In the genomic region with DNA sequence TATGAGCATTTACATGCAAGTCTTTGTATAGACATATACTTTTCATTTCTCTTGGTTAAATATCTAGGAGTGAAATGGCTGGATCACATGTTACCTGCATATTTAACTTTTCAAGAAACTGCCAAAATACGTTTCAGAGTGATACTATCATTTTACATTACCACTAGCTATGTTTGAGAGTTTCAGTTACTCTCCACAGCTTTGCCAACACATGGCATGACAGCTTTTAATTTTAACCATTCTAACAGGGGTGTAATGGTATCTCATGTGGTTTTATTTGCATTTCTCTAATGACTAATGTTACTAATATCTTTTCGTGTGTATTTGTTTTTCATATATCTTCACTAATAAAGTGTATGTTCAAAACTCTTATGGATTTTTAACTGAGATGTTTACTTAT, we compare ENCODE assay signal across 21 cellular contexts.
"Had no signal": no experiment of that assay in that cellular context is flagged by ENCODE, and none has a peak within 500 bp of the region (broad histone marks: within the 10 kb centered on the region; RNA-seq: fewer than 3 reads in every experiment).

No MANE protein-coding gene starts in this region.

- H3K36me3 Mint-ChIP-seq: mesothelial cell of epicardium, neural progenitor cell had no signal

- H3K27ac Mint-ChIP-seq: mesothelial cell of epicardium; naive thymus-derived CD4-positive, alpha-beta T cell; nephron; neural progenitor cell; progenitor cell of endocrine pancreas; stimulated activated naive CD8-positive, alpha-beta T cell treated with anti-CD3 and anti-CD28 coated beads, Interleukin-15, amount 100 ng/mL, for 72 hours had no signal

- H3K9me3 Mint-ChIP-seq: mesothelial cell of epicardium; nephron; neural progenitor cell; stimulated activated naive CD8-positive, alpha-beta T cell treated with anti-CD3 and anti-CD28 coated beads, Interleukin-15, amount 100 ng/mL, for 72 hours had no signal

- DNase-seq: cortex of kidney; dorsolateral prefrontal cortex; effector CD4-positive, alpha-beta T cell; left cardiac atrium; left lung; mesenchymal stem cell; mucosa of descending colon; naive thymus-derived CD4-positive, alpha-beta T cell; right lobe of liver; stimulated activated CD4-positive, alpha-beta T cell treated with anti-CD3 and anti-CD28 coated beads, Interleukin-12 subunit alpha, Interleukin-12 subunit beta, amount 100 ng/mL, for 4 hours; stimulated activated CD4-positive, alpha-beta T cell treated with anti-CD3 and anti-CD28 coated beads, Interleukin-1b, Interleukin-23, amount 100 ng/mL, for 48 hours; stimulated activated CD4-positive, alpha-beta T cell treated with anti-CD3 and anti-CD28 coated beads, Interleukin-4, amount 100 ng/mL, for 1 hour; stimulated activated CD8-positive, alpha-beta memory T cell treated with anti-CD3 and anti-CD28 coated beads, Interleukin-4, amount 100 ng/mL, for 48 hours; stimulated activated naive CD4-positive, alpha-beta T cell; stimulated activated naive CD8-positive, alpha-beta T cell treated with anti-CD3 and anti-CD28 coated beads, Interleukin-15, amount 100 ng/mL, for 72 hours; transverse colon had no signal

- FAIRE-seq: frontal cortex had no signal

- H3K4me1 Mint-ChIP-seq: naive thymus-derived CD4-positive, alpha-beta T cell; neural progenitor cell; stimulated activated naive CD8-positive, alpha-beta T cell treated with anti-CD3 and anti-CD28 coated beads, Interleukin-15, amount 100 ng/mL, for 72 hours had no signal

- H3K27me3 Mint-ChIP-seq: naive thymus-derived CD4-positive, alpha-beta T cell; progenitor cell of endocrine pancreas; stimulated activated naive CD8-positive, alpha-beta T cell treated with anti-CD3 and anti-CD28 coated beads, Interleukin-15, amount 100 ng/mL, for 72 hours had no signal

- ATAC-seq: left cardiac atrium; left lung; mucosa of descending colon; naive thymus-derived CD4-positive, alpha-beta T cell; right lobe of liver; stimulated activated naive CD8-positive, alpha-beta T cell treated with anti-CD3 and anti-CD28 coated beads, Interleukin-15, amount 100 ng/mL, for 72 hours had no signal

- H3K4me3 Mint-ChIP-seq: mesothelial cell of epicardium; naive thymus-derived CD4-positive, alpha-beta T cell; nephron; neural progenitor cell; stimulated activated naive CD8-positive, alpha-beta T cell treated with anti-CD3 and anti-CD28 coated beads, Interleukin-15, amount 100 ng/mL, for 72 hours had no signal
